ENCODE assay signal across 16 cellular contexts in genomic region chr9:15404171-15404570, GRCh38. TPM values are rescaled to one million over a fixed set of nuclear protein-coding genes. Genes with fewer than 3 reads are reported as not detected.
A peak's percentile ranks its signal among the peaks of the same experiment; 100 is the strongest.
DNase-seq lines count a peak whose midpoint lies in the region; ATAC-seq and TF ChIP-seq lines count a peak whose summit lies in the region.
"Had no signal": no experiment of that assay in that cellular context is flagged by ENCODE, and none has a peak within 500 bp of the region (broad histone marks: within the 10 kb centered on the region; RNA-seq: fewer than 3 reads in every experiment).

No MANE protein-coding gene starts in this region.

- no peak for ATAC-seq in stimulated activated effector memory CD8-positive, alpha-beta T cell treated with anti-CD3 and anti-CD28 coated beads, Interleukin-12 subunit alpha, Interleukin-12 subunit beta, amount 100 ng/mL, for 72 hours
- ATAC-seq in natural killer cell, result no peak
- ATAC-seq: A549; CD8-positive, alpha-beta T cell had no signal

- intact Hi-C loops in natural killer cell (cut with micrococcal nuclease), result no loop called here

- peaks cover 6% of the 10 kb centered on the region for H3K9me3 Mint-ChIP-seq in stimulated activated effector memory CD8-positive, alpha-beta T cell treated with anti-CD3 and anti-CD28 coated beads, Interleukin-12 subunit alpha, Interleukin-12 subunit beta, amount 100 ng/mL, for 72 hours
- H3K9me3 Mint-ChIP-seq in natural killer cell, result no peaks in the 10 kb centered on the region

- H3K27ac Mint-ChIP-seq in stimulated activated effector memory CD8-positive, alpha-beta T cell treated with anti-CD3 and anti-CD28 coated beads, Interleukin-12 subunit alpha, Interleukin-12 subunit beta, amount 100 ng/mL, for 72 hours, result peak overlapping the region; percentile 30
- no peak overlapping the region for H3K27ac Mint-ChIP-seq in natural killer cell
- H3K27ac Mint-ChIP-seq: CD14-positive monocyte; CD8-positive, alpha-beta T cell had no signal

- no peak overlapping the region for H3K4me3 Mint-ChIP-seq in stimulated activated effector memory CD8-positive, alpha-beta T cell treated with anti-CD3 and anti-CD28 coated beads, Interleukin-12 subunit alpha, Interleukin-12 subunit beta, amount 100 ng/mL, for 72 hours
- no peak overlapping the region for H3K4me3 Mint-ChIP-seq in natural killer cell
- H3K4me3 Mint-ChIP-seq: CD14-positive monocyte; CD8-positive, alpha-beta T cell had no signal

- no peak overlapping the region for H3K4me3 ChIP-seq in cardiac fibroblast (replicated peaks in 1 of 2; ENCODE audit: low read depth in 2 of 2, low read length in 2 of 2)
- H3K4me3 ChIP-seq: A549 had no signal

- H3K36me3 Mint-ChIP-seq in stimulated activated effector memory CD8-positive, alpha-beta T cell treated with anti-CD3 and anti-CD28 coated beads, Interleukin-12 subunit alpha, Interleukin-12 subunit beta, amount 100 ng/mL, for 72 hours, result no peaks in the 10 kb centered on the region
- H3K36me3 Mint-ChIP-seq in natural killer cell, result no peaks in the 10 kb centered on the region
- H3K36me3 Mint-ChIP-seq: CD14-positive monocyte; CD8-positive, alpha-beta T cell had no signal

- H3K27me3 Mint-ChIP-seq in natural killer cell (ENCODE audit: low read depth in 2 of 2), result no peaks in the 10 kb centered on the region

- no peaks in the 10 kb centered on the region for H3K4me1 Mint-ChIP-seq in stimulated activated effector memory CD8-positive, alpha-beta T cell treated with anti-CD3 and anti-CD28 coated beads, Interleukin-12 subunit alpha, Interleukin-12 subunit beta, amount 100 ng/mL, for 72 hours
- peaks cover 0 to 6% of the 10 kb centered on the region in 2 donors for H3K4me1 Mint-ChIP-seq in natural killer cell
- H3K4me1 Mint-ChIP-seq: CD14-positive monocyte had no signal

- TF ChIP-seq CTCF in cardiac fibroblast (IDR thresholded peaks at IDR 0.05; ENCODE audit: low read depth, low read length), result no peak
- TF ChIP-seq CTCF in natural killer cell (IDR thresholded peaks at IDR 0.05), result no peak

- DNase-seq in cardiac fibroblast (ENCODE audit: low read depth in 2 of 2) (peak; percentile 19 to 71), fibroblast of peridontal ligament (ENCODE audit: extremely low read depth) (peak; percentile 53), NCI-H82 treated with DMSO at 0.1 percent for 48 hours (lab: John Stamatoyannopoulos, UW; ENCODE audit: unreplicated experiment) (no peak), SKM-1 treated with dmso at 0.1 percent for 144 hours (lab: John Stamatoyannopoulos, UW; ENCODE audit: unreplicated experiment) (no peak), natural killer cell (no peak)
- no peak for DNase-seq in stimulated activated effector memory CD8-positive, alpha-beta T cell treated with anti-CD3 and anti-CD28 coated beads, Interleukin-12 subunit alpha, Interleukin-12 subunit beta, amount 100 ng/mL, for 72 hours (ENCODE audit: low spot score in 2 of 2)
- DNase-seq in activated CD4-positive, alpha-beta T cell treated with anti-CD3 and anti-CD28 coated beads, Interleukin-2, amount 50 U/mL, for 4 hours, result no peak
- DNase-seq: CD8-positive, alpha-beta T cell; COR-L47; DMS153; DMS79 treated with DMSO at 0.1 percent for 48 hours; EL; HCEC 1CT; IMR-90 had no signal

RNA-seq across cellular contexts. Expression of gene SNAPC3, which starts 18.5 kb away (rescaled TPM):
- 10 to 100 TPM; 18.5 to 22.2 (median 19.2) TPM for total RNA-seq in natural killer cell

Comparison
In these comparisons a context has a peak if more than half of its experiments do, and no peak if none do; other contexts are left out.
1. DNase-seq: peak in cardiac fibroblast (2 of 2) and fibroblast of peridontal ligament (single experiment); none in stimulated activated effector memory CD8-positive, alpha-beta T cell treated with anti-CD3 and anti-CD28 coated beads, Interleukin-12 subunit alpha, Interleukin-12 subunit beta, amount 100 ng/mL, for 72 hours (0 of 2), NCI-H82 treated with DMSO at 0.1 percent for 48 hours (single experiment), SKM-1 treated with dmso at 0.1 percent for 144 hours (single experiment), natural killer cell (single experiment) and activated CD4-positive, alpha-beta T cell treated with anti-CD3 and anti-CD28 coated beads, Interleukin-2, amount 50 U/mL, for 4 hours (0 of 2).